20 cellular contexts compared by ENCODE assay signal in genomic region chr7:42127232-42127622, GRCh38.
DNase-seq lines count a peak whose midpoint lies in the region; ATAC-seq, FAIRE-seq and TF ChIP-seq lines count a peak whose summit lies in the region.
"Had no signal": no experiment of that assay in that cellular context is flagged by ENCODE, and none has a peak within 500 bp of the region (broad histone marks: within the 10 kb centered on the region; RNA-seq: fewer than 3 reads in every experiment).

No MANE protein-coding gene starts in this region.

- no peak for FAIRE-seq in pancreas (lab: Jason Lieb, UNC)

- no peak for TF ChIP-seq CTCF in cardiac muscle cell (IDR thresholded peaks at IDR 0.05; ENCODE audit: low read depth, low read length)
- TF ChIP-seq CTCF in endodermal cell (conservative IDR thresholded peaks at IDR 0.05), result no peak
- no peak for TF ChIP-seq CTCF in nephron progenitor cell (IDR thresholded peaks at IDR 0.05)
- TF ChIP-seq CTCF in pancreas (IDR thresholded peaks at IDR 0.05), result no peak
- TF ChIP-seq CTCF in type B pancreatic cell (conservative IDR thresholded peaks at IDR 0.05), result no peak

- H3K4me1 Mint-ChIP-seq in endodermal cell (peaks cover 9% of the 10 kb centered on the region), nephron progenitor cell (peaks cover 52% of the 10 kb centered on the region), type B pancreatic cell (ENCODE audit: unreplicated experiment) (peaks cover 21% of the 10 kb centered on the region)
- H3K4me1 Mint-ChIP-seq: CD4-positive, CD25-positive, alpha-beta regulatory T cell had no signal

- H3K27me3 Mint-ChIP-seq in endodermal cell (ENCODE audit: insufficient read depth) (peaks cover 24% of the 10 kb centered on the region), nephron progenitor cell (ENCODE audit: low read depth, poor library complexity) (no peaks in the 10 kb centered on the region), type B pancreatic cell (no peaks in the 10 kb centered on the region)
- H3K27me3 Mint-ChIP-seq: CD4-positive, CD25-positive, alpha-beta regulatory T cell had no signal

- H3K9me3 Mint-ChIP-seq in endodermal cell (no peaks in the 10 kb centered on the region), nephron progenitor cell (peaks cover 21% of the 10 kb centered on the region), type B pancreatic cell (peaks cover 5% of the 10 kb centered on the region)

- no peak overlapping the region for H3K4me3 Mint-ChIP-seq in endodermal cell
- H3K4me3 Mint-ChIP-seq in nephron progenitor cell, result no peak overlapping the region
- H3K4me3 Mint-ChIP-seq in type B pancreatic cell, result no peak overlapping the region
- H3K4me3 Mint-ChIP-seq: CD4-positive, CD25-positive, alpha-beta regulatory T cell had no signal

- H3K36me3 Mint-ChIP-seq in endodermal cell (ENCODE audit: low read depth) (no peaks in the 10 kb centered on the region), nephron progenitor cell (ENCODE audit: low read depth) (peaks cover 61% of the 10 kb centered on the region), type B pancreatic cell (peaks cover 28% of the 10 kb centered on the region)
- H3K36me3 Mint-ChIP-seq: CD4-positive, CD25-positive, alpha-beta regulatory T cell had no signal

- no peak for DNase-seq in cardiac muscle cell (ENCODE audit: low read depth in 1 of 2, low spot score in 1 of 2)
- no peak for DNase-seq in Right ventricle myocardium superior
- DNase-seq in endodermal cell, result no peak
- no peak for DNase-seq in nephron progenitor cell
- DNase-seq in stimulated activated naive CD4-positive, alpha-beta T cell (lab: John Stamatoyannopoulos, UW), result no peak
- no peak for DNase-seq in pancreas
- DNase-seq in type B pancreatic cell (ENCODE audit: extremely low spot score, unreplicated experiment), result no peak
- DNase-seq: BE2C; Caco-2; CD4-positive, CD25-positive, alpha-beta regulatory T cell; GF-D8; HCEC 1CT; NCI-H1105; NCI-H1694; NCI-H2081 treated with DMSO at 0.1 percent for 48 hours; NCI-H774; PC-9; SJCRH30 had no signal

- H3K27ac ChIP-seq in cardiac muscle cell (peak overlapping the region; percentile 84), endodermal cell (ENCODE audit: low read depth, low read length) (peak overlapping the region; percentile 1), pancreas (no peak overlapping the region)
- H3K27ac ChIP-seq: HL-60, PC-9, SJCRH30 had no signal

- H3K9me3 ChIP-seq in cardiac muscle cell (ENCODE audit: low read depth) (no peaks in the 10 kb centered on the region), endodermal cell (ENCODE audit: control insufficient read depth, low read length) (no peaks in the 10 kb centered on the region), pancreas (peaks cover 0 to 3% (median 0%) of the 10 kb centered on the region in 4 donors)
- H3K9me3 ChIP-seq: BE2C, Caco-2, SJCRH30 had no signal

- no peaks in the 10 kb centered on the region for H3K27me3 ChIP-seq in cardiac muscle cell
- no peaks in the 10 kb centered on the region for H3K27me3 ChIP-seq in endodermal cell (ENCODE audit: control insufficient read depth, insufficient read depth, low read length, poor library complexity, severe bottlenecking)
- no peaks in the 10 kb centered on the region for H3K27me3 ChIP-seq in pancreas
- H3K27me3 ChIP-seq: BE2C, SJCRH30 had no signal

- H3K9ac ChIP-seq in endodermal cell (ENCODE audit: extremely low read depth, low read length, poor library complexity, severe bottlenecking), result no peak overlapping the region

- no peak overlapping the region for H3K4me3 ChIP-seq in cardiac muscle cell
- H3K4me3 ChIP-seq in endodermal cell (ENCODE audit: low read length), result no peak overlapping the region
- H3K4me3 ChIP-seq in pancreas, result no peak overlapping the region
- H3K4me3 ChIP-seq: PC-9, SJCRH30 had no signal

- intact Hi-C loops in Right ventricle myocardium superior (cut with DNase I) (no loop called here), pancreas (cut with DNase I) (no loop called here)

- no peak overlapping the region for H3K27ac Mint-ChIP-seq in endodermal cell
- H3K27ac Mint-ChIP-seq in nephron progenitor cell, result peak overlapping the region; percentile 76
- H3K27ac Mint-ChIP-seq in type B pancreatic cell, result no peak overlapping the region
- H3K27ac Mint-ChIP-seq: CD4-positive, CD25-positive, alpha-beta regulatory T cell had no signal

- ATAC-seq in Right ventricle myocardium superior (ENCODE audit: poor library complexity) (no peak), pancreas (no peak), HG02571 (IDR thresholded peaks at IDR 0.05; ENCODE audit: unreplicated experiment) (no peak)

- H3K4me1 ChIP-seq in cardiac muscle cell (ENCODE audit: low read depth) (peaks cover 50% of the 10 kb centered on the region), endodermal cell (ENCODE audit: control insufficient read depth, insufficient read depth, low read length) (peaks cover 5% of the 10 kb centered on the region), pancreas (no peaks in the 10 kb centered on the region)
- H3K4me1 ChIP-seq: BE2C, Caco-2, SJCRH30 had no signal

- no peaks in the 10 kb centered on the region for H3K36me3 ChIP-seq in cardiac muscle cell
- H3K36me3 ChIP-seq in endodermal cell (ENCODE audit: control insufficient read depth, insufficient read depth, low read length), result no peaks in the 10 kb centered on the region
- no peaks in the 10 kb centered on the region for H3K36me3 ChIP-seq in pancreas
- H3K36me3 ChIP-seq: BE2C, SJCRH30 had no signal

Comparison
In these comparisons a context has a peak if more than half of its experiments do, and no peak if none do; other contexts are left out.
1. H3K27ac ChIP-seq: peak in cardiac muscle cell (single experiment) and endodermal cell (single experiment); none in pancreas (0 of 4).